7 cellular contexts compared by ENCODE assay signal in the genomic region with DNA sequence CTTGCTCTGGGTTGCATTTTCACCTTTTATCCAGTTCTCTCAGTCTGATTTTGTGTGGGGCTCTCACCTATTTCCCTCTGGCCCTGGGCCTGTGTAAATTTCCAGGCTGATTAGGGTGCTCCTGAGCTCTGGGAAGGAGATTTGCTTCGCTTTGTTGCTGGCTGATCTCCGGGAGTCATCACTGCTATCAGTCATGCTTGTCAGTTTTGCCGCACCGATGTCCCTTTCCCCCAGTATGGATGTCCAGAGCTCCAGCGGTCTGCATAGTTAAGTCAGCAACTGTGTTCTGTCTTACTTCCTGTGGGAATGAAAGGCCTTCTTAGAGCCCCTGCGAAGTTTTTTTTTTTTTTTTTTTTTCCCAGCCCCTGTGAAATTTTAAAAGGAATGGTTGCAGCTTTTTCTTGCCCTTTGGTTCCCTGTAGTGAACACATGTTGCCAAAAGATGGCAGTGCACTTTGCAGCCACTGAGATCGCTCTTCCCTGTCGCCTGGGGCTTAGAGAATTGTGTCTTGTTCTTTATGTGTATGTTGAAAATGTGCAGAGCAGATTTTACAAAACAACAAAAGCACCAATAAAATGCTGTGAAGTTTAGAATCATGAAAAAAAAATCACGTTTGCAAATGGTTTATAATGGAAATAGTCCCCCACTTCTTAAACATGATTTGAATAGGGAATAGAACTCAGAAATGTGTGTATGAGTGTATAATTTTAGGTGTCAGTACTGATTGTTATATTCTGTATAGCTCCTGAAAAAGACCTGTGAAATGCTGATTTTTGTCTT.
DNase-seq lines count a peak whose midpoint lies in the region; ATAC-seq, FAIRE-seq and TF ChIP-seq lines count a peak whose summit lies in the region.

No MANE protein-coding gene starts in this region.

- TF ChIP-seq CTCF in GM12864 (IDR thresholded peaks at IDR 0.05; ENCODE audit: low read depth, low read length, missing control alignments) (peak; percentile 68), fibroblast of villous mesenchyme (IDR thresholded peaks at IDR 0.05; ENCODE audit: insufficient read depth, low read depth, low read length) (peak; percentile 63), pancreas (IDR thresholded peaks at IDR 0.05) (peak in 3 of 4 donors; percentile 38 to 48 (median 48))

- intact Hi-C loops in pancreas (cut with DNase I) = no loop called here

- no peaks in the 10 kb centered on the region for H3K27me3 ChIP-seq in pancreas

- FAIRE-seq in pancreas (lab: Jason Lieb, UNC) = no peak

- 2 to 3% methylated on average over 9 of the region's 9 CpGs for WGBS in pancreas, 2 donors

- peak overlapping the region in 2 of 4 donors; percentile 19 to 64 for H3K27ac ChIP-seq in pancreas

- ATAC-seq in HG03039 (IDR thresholded peaks at IDR 0.05; ENCODE audit: unreplicated experiment) (peak; percentile 56), SK-N-SH treated with all-trans-retinoic acid at 6 μM for 48 hours (peak; percentile 88), pancreas (peak; percentile 62 to 83 (median 68)), HG03457 (IDR thresholded peaks at IDR 0.05; ENCODE audit: unreplicated experiment) (no peak), HG02678 (IDR thresholded peaks at IDR 0.05; ENCODE audit: unreplicated experiment) (no peak)

- H3K4me3 ChIP-seq in GM12864 (ENCODE audit: low read depth, low read length) (no peak overlapping the region), fibroblast of villous mesenchyme (ENCODE audit: low read depth, low read length) (no peak overlapping the region), pancreas (peak overlapping the region in 2 of 4 donors; percentile 1 to 17)

- no peaks in the 10 kb centered on the region for H3K9me3 ChIP-seq in pancreas

- no peaks in the 10 kb centered on the region for H3K36me3 ChIP-seq in pancreas

- peaks cover 11 to 28% (median 24%) of the 10 kb centered on the region in 3 donors for H3K4me1 ChIP-seq in pancreas

- DNase-seq in GM12864 (ENCODE audit: low read depth) (no peak), fibroblast of villous mesenchyme (ENCODE audit: low read depth) (peak; percentile 63), pancreas (peak in 3 of 6 donors; percentile 18 to 39 (median 22))

TF ChIP-seq in SK-N-SH treated with all-trans-retinoic acid at 6 μM for 48 hours, 23 proteins besides CTCF, POLR2A, EP300 and RAD21:
- no peak for TF ChIP-seq CSDC2 (CRISPR knock-in tag; IDR thresholded peaks at IDR 0.05)
- no peak for TF ChIP-seq PPARA (CRISPR knock-in tag; IDR thresholded peaks at IDR 0.05; ENCODE audit: borderline replicate concordance)
- no peak for TF ChIP-seq OSR1 (CRISPR knock-in tag; IDR thresholded peaks at IDR 0.05)
- TF ChIP-seq CREB5 (CRISPR knock-in tag; IDR thresholded peaks at IDR 0.05; ENCODE audit: low read depth) = no peak
- TF ChIP-seq ZNF565 (CRISPR knock-in tag; conservative IDR thresholded peaks at IDR 0.05; ENCODE audit: low read depth) = no peak
- no peak for TF ChIP-seq BACH2 (CRISPR knock-in tag; IDR thresholded peaks at IDR 0.05; ENCODE audit: borderline replicate concordance)
- no peak for TF ChIP-seq ZNF70 (CRISPR knock-in tag; IDR thresholded peaks at IDR 0.05)
- TF ChIP-seq ZNF8 (CRISPR knock-in tag; IDR thresholded peaks at IDR 0.05) = no peak
- no peak for TF ChIP-seq ARNTL (CRISPR knock-in tag; IDR thresholded peaks at IDR 0.05; ENCODE audit: borderline replicate concordance, low read depth)
- TF ChIP-seq TSHZ2 (CRISPR knock-in tag; IDR thresholded peaks at IDR 0.05) = no peak
- TF ChIP-seq RARB (CRISPR knock-in tag; IDR thresholded peaks at IDR 0.05) = no peak
- TF ChIP-seq ZC3H10 (CRISPR knock-in tag; IDR thresholded peaks at IDR 0.05) = no peak
- no peak for TF ChIP-seq TOX (CRISPR knock-in tag; IDR thresholded peaks at IDR 0.05; ENCODE audit: borderline replicate concordance)

Comparison
In these comparisons a context has a peak if more than half of its experiments do, and no peak if none do; other contexts are left out.
1. ATAC-seq: peak in HG03039 (single experiment), SK-N-SH treated with all-trans-retinoic acid at 6 μM for 48 hours (single experiment) and pancreas (4 of 4); none in HG03457 (single experiment) and HG02678 (single experiment).
2. Peak in every context shown above with its lines, with median percentiles within 50 percentile points of each other: CTCF ChIP-seq.